In genomic region chr9:21989440-21990189, GRCh38 we compare ENCODE assay signal across 19 cellular contexts. TPM values are rescaled to one million over a fixed set of nuclear protein-coding genes. Genes with fewer than 3 reads are reported as not detected.
DNase-seq lines count a peak whose midpoint lies in the region; ATAC-seq, FAIRE-seq and TF ChIP-seq lines count a peak whose summit lies in the region.
"Had no signal": no experiment of that assay in that cellular context is flagged by ENCODE, and none has a peak within 500 bp of the region (broad histone marks: within the 10 kb centered on the region; RNA-seq: fewer than 3 reads in every experiment).

No MANE protein-coding gene starts in this region.

- no peak overlapping the region for H3K27ac ChIP-seq in endothelial cell of umbilical vein (ENCODE audit: insufficient read depth, low read depth, low read length)
- no peak overlapping the region for H3K27ac ChIP-seq in neuronal stem cell (replicated peaks; ENCODE audit: low read length)
- H3K27ac ChIP-seq: gastrocnemius medialis had no signal

- no peaks in the 10 kb centered on the region for H3K79me1 ChIP-seq in neuronal stem cell (ENCODE audit: low read depth, low read length)

- no peak overlapping the region for H3K4ac ChIP-seq in neuronal stem cell (ENCODE audit: low read length)

- dilution Hi-C loops in endothelial cell of umbilical vein (cut with MboI; ENCODE audit: extremely low pct_ligation_motif_present, low sequenced_read_pairs), result no loop called here

- DNase-seq in DMS79 treated with DMSO at 0.1 percent for 48 hours (lab: John Stamatoyannopoulos, UW), result peak; percentile 57
- DNase-seq in endothelial cell of umbilical vein (ENCODE audit: low read depth, low spot score), result no peak
- no peak for DNase-seq in neuronal stem cell (ENCODE audit: low spot score)
- DNase-seq in SW 1271 (lab: John Stamatoyannopoulos, UW), result no peak
- DNase-seq in NK-92 treated with Interleukin-12 subunit alpha and Interleukin-12 subunit beta, amount 100 ng/mL, for 24 hours (lab: John Stamatoyannopoulos, UW), result no peak
- no peak for DNase-seq in stimulated activated naive CD8-positive, alpha-beta T cell treated with anti-CD3 and anti-CD28 coated beads, Interleukin-15, amount 100 ng/mL, for 72 hours
- DNase-seq: activated CD4-positive, alpha-beta T cell treated with anti-CD3 and anti-CD28 coated beads for 4 hours; activated T-cell treated with anti-CD3 and anti-CD28 coated beads, Interleukin-2, amount 50 U/mL, for 72 hours; C1 segment of cervical spinal cord; gastrocnemius medialis; GOT3; kidney glomerular epithelial cell; NCI-H1048; PC-3; stimulated activated CD4-positive, alpha-beta T cell treated with anti-CD3 and anti-CD28 coated beads, Interleukin-4, amount 100 ng/mL, for 1 hour; stimulated activated naive CD4-positive, alpha-beta T cell had no signal

- no peak overlapping the region for H2BK15ac ChIP-seq in neuronal stem cell (ENCODE audit: low read length)

- H3K9me3 ChIP-seq in endothelial cell of umbilical vein (replicated peaks; ENCODE audit: control insufficient read depth, insufficient read depth, low read length) (no peaks in the 10 kb centered on the region), neuronal stem cell (replicated peaks in 1 of 2; ENCODE audit: control insufficient read depth in 2 of 2, insufficient read depth in 1 of 2, low read depth in 1 of 2, low read length in 2 of 2) (peaks cover 0 to 6% of the 10 kb centered on the region in 2 donors)
- H3K9me3 ChIP-seq: gastrocnemius medialis had no signal

- POLR2A ChIA-PET in endothelial cell of umbilical vein (lab: Charles Lee), result no interaction called here

- H4K8ac ChIP-seq in neuronal stem cell (ENCODE audit: low read depth, low read length), result no peak overlapping the region

- no TSS peak for BruUV-seq in endothelial cell of umbilical vein (replicated peaks; lab: Mats Ljungman, UMichigan)

- peaks cover 12 to 57% of the 10 kb centered on the region in 2 experiments for H3K27me3 ChIP-seq in endothelial cell of umbilical vein (ENCODE audit: control insufficient read depth in 2 of 2, insufficient read depth in 2 of 2, low read length in 2 of 2)
- peaks cover 16 to 95% (median 43%) of the 10 kb centered on the region in 3 experiments for H3K27me3 ChIP-seq in neuronal stem cell (ENCODE audit: control insufficient read depth in 3 of 3, insufficient read depth in 3 of 3, low read depth in 1 of 3, low read length in 3 of 3)

- peaks cover 26% of the 10 kb centered on the region for H3K27me3 Mint-ChIP-seq in IgD-negative memory B cell
- peaks cover 72% of the 10 kb centered on the region for H3K27me3 Mint-ChIP-seq in stimulated activated naive CD8-positive, alpha-beta T cell treated with anti-CD3 and anti-CD28 coated beads, Interleukin-15, amount 100 ng/mL, for 72 hours

- H2AFZ ChIP-seq in endothelial cell of umbilical vein (ENCODE audit: low read depth, low read length) (peak overlapping the region; percentile 50), neuronal stem cell (ENCODE audit: low read length) (peak overlapping the region; percentile 59)

- no peak overlapping the region for H2BK120ac ChIP-seq in neuronal stem cell (ENCODE audit: low read depth, low read length)

- H3K4me2 ChIP-seq in endothelial cell of umbilical vein (ENCODE audit: insufficient read depth, low read length), result peak overlapping the region; percentile 55
- H3K4me2 ChIP-seq in neuronal stem cell (ENCODE audit: insufficient read depth, low read length, poor library complexity, severe bottlenecking), result no peak overlapping the region

- H2AK5ac ChIP-seq in neuronal stem cell (ENCODE audit: low read depth, low read length), result no peak overlapping the region

- H3K4me3 ChIP-seq in endothelial cell of umbilical vein (replicated peaks in 1 of 3; ENCODE audit: insufficient read depth in 1 of 3, low read depth in 1 of 3, low read length in 3 of 3) (no peak overlapping the region), neuronal stem cell (ENCODE audit: low read length in 2 of 2) (no peak overlapping the region)
- H3K4me3 ChIP-seq: gastrocnemius medialis had no signal

- no peak overlapping the region for H3K18ac ChIP-seq in neuronal stem cell (ENCODE audit: low read length)

- no peak overlapping the region for H3K23ac ChIP-seq in neuronal stem cell (ENCODE audit: low read depth, low read length, poor library complexity)

- no peaks in the 10 kb centered on the region for H3K9me3 Mint-ChIP-seq in IgD-negative memory B cell
- peaks cover 0 to 7% of the 10 kb centered on the region in 2 donors for H3K9me3 Mint-ChIP-seq in stimulated activated naive CD8-positive, alpha-beta T cell treated with anti-CD3 and anti-CD28 coated beads, Interleukin-15, amount 100 ng/mL, for 72 hours
- H3K9me3 Mint-ChIP-seq: activated T-cell treated with anti-CD3 and anti-CD28 coated beads, Interleukin-2, amount 50 U/mL, for 72 hours had no signal

- no CpG with 5 or more reads among the region's 35 CpGs for WGBS in neuronal stem cell (ENCODE audit: extremely low coverage in 2 of 2, insufficient read length in 2 of 2, insufficient replicate concordance in 1 of 2), 2 donors

- H3K4me1 ChIP-seq in endothelial cell of umbilical vein (ENCODE audit: control insufficient read depth, extremely low read depth, insufficient read depth, low read length), result peaks cover 18% of the 10 kb centered on the region
- H3K4me1 ChIP-seq in neuronal stem cell (ENCODE audit: control insufficient read depth in 2 of 2, insufficient read depth in 1 of 2, low read depth in 1 of 2, low read length in 2 of 2), result peaks cover 4 to 7% of the 10 kb centered on the region in 2 donors

- no peak for TF ChIP-seq CTCF in endothelial cell of umbilical vein (IDR thresholded peaks at IDR 0.05; ENCODE audit: extremely low read depth in 1 of 2, insufficient read depth in 1 of 2, low read depth in 1 of 2, low read length in 2 of 2)

- no peak overlapping the region for H3K9ac ChIP-seq in endothelial cell of umbilical vein (replicated peaks; ENCODE audit: extremely low read depth, insufficient read depth, low read length)
- no peak overlapping the region for H3K9ac ChIP-seq in neuronal stem cell (ENCODE audit: low read depth, low read length, poor library complexity)

- H2BK12ac ChIP-seq in neuronal stem cell (ENCODE audit: low read length), result no peak overlapping the region

- H2BK5ac ChIP-seq in neuronal stem cell (ENCODE audit: low read length), result no peak overlapping the region

- no peak overlapping the region for H3K14ac ChIP-seq in neuronal stem cell (ENCODE audit: low read length)

- H3K36me3 Mint-ChIP-seq in IgD-negative memory B cell, result peaks cover 2% of the 10 kb centered on the region
- H3K36me3 Mint-ChIP-seq: brain had no signal

- H4K91ac ChIP-seq in neuronal stem cell (ENCODE audit: low read depth, low read length, poor library complexity), result no peak overlapping the region

- TF ChIP-seq POLR2A in endothelial cell of umbilical vein (IDR thresholded peaks at IDR 0.05; ENCODE audit: low read depth, low read length), result no peak

- FAIRE-seq in endothelial cell of umbilical vein (lab: Jason Lieb, UNC), result no peak

- ATAC-seq in stimulated activated naive CD8-positive, alpha-beta T cell treated with anti-CD3 and anti-CD28 coated beads, Interleukin-15, amount 100 ng/mL, for 72 hours, result no peak
- ATAC-seq: activated T-cell treated with anti-CD3 and anti-CD28 coated beads, Interleukin-2, amount 50 U/mL, for 72 hours; gastrocnemius medialis; PC-3 had no signal

- H3K27ac Mint-ChIP-seq in IgD-negative memory B cell, result peak overlapping the region in 2 of 3 donors; percentile 70 to 74
- H3K27ac Mint-ChIP-seq in stimulated activated naive CD8-positive, alpha-beta T cell treated with anti-CD3 and anti-CD28 coated beads, Interleukin-15, amount 100 ng/mL, for 72 hours, result peak overlapping the region in 1 of 2 donors; percentile 54
- H3K27ac Mint-ChIP-seq: brain had no signal

- H3K4me3 Mint-ChIP-seq in IgD-negative memory B cell, result peak overlapping the region in 2 of 4 donors; percentile 53 to 65
- H3K4me3 Mint-ChIP-seq in stimulated activated naive CD8-positive, alpha-beta T cell treated with anti-CD3 and anti-CD28 coated beads, Interleukin-15, amount 100 ng/mL, for 72 hours, result peak overlapping the region in 1 of 2 donors; percentile 15
- H3K4me3 Mint-ChIP-seq: brain had no signal

- no peaks in the 10 kb centered on the region for H3K79me2 ChIP-seq in endothelial cell of umbilical vein (ENCODE audit: control insufficient read depth, insufficient read depth, low read length)

- CTCF ChIA-PET in endothelial cell of umbilical vein (lab: Charles Lee), result interaction anchor here (1.1 to 5.0 kb wide), 4 partner anchors 14 to 130 kb away, joined by 3 to 39 read pairs (median 4); partner anchors contain the start of gene CDKN2B

- no peaks in the 10 kb centered on the region for H4K20me1 ChIP-seq in endothelial cell of umbilical vein (replicated peaks; ENCODE audit: control insufficient read depth, extremely low read depth, insufficient read depth, low read length)

- peaks cover 10 to 13% (median 11%) of the 10 kb centered on the region in 3 donors for H3K4me1 Mint-ChIP-seq in IgD-negative memory B cell
- peaks cover 23% of the 10 kb centered on the region for H3K4me1 Mint-ChIP-seq in stimulated activated naive CD8-positive, alpha-beta T cell treated with anti-CD3 and anti-CD28 coated beads, Interleukin-15, amount 100 ng/mL, for 72 hours

- H3K36me3 ChIP-seq in endothelial cell of umbilical vein (ENCODE audit: control insufficient read depth in 2 of 2, extremely low read depth in 1 of 2, insufficient read depth in 2 of 2, low read length in 2 of 2) (no peaks in the 10 kb centered on the region), neuronal stem cell (replicated peaks in 1 of 2; ENCODE audit: control insufficient read depth in 2 of 2, insufficient read depth in 2 of 2, low read length in 2 of 2) (no peaks in the 10 kb centered on the region)
- H3K36me3 ChIP-seq: gastrocnemius medialis had no signal

- no peaks in the 10 kb centered on the region for H3K9me1 ChIP-seq in endothelial cell of umbilical vein (replicated peaks; ENCODE audit: control insufficient read depth, extremely low read depth, insufficient read depth, low read length)

- intact Hi-C loops in endothelial cell of umbilical vein (cut with micrococcal nuclease), result loop anchor here (5.0 kb wide), 1 partner anchor 432 kb away; no protein-coding TSS in a partner anchor

RNA-seq across cellular contexts. Expression of gene CDKN2A, which starts 4.6 kb away (rescaled TPM):
- polyA plus RNA-seq in IgD-negative memory B cell, result 13.9 TPM
- total RNA-seq in endothelial cell of umbilical vein, result 8.5 and 9.3 TPM in 2 replicates
- polyA plus RNA-seq in endothelial cell of umbilical vein, result 10.7 and 14.1 TPM in 2 replicates
- 5.8 and 8.1 TPM in 2 replicates for polyA plus RNA-seq in endothelial cell of umbilical vein (2011; cell fraction: cytosol; rRNA removed)
- polyA plus RNA-seq in endothelial cell of umbilical vein (2011; cell fraction: nucleus; rRNA removed), result 5.2 and 5.3 TPM in 2 replicates
- polyA plus RNA-seq in endothelial cell of umbilical vein (2012), result 13.2 and 23.8 TPM in 2 replicates
- 2.5 and 2.9 TPM in 2 replicates for polyA minus RNA-seq in endothelial cell of umbilical vein
- 182 TPM for polyA minus RNA-seq in endothelial cell of umbilical vein (2011; cell fraction: cytosol; rRNA and poly(A)+ RNA removed)
- 3.3 and 3.8 TPM in 2 replicates for polyA minus RNA-seq in endothelial cell of umbilical vein (2011; cell fraction: nucleus; rRNA and poly(A)+ RNA removed)
- polyA plus RNA-seq in neuronal stem cell (2013, experiment 1 of 2), result 0.10 TPM
- 0.12 TPM for polyA plus RNA-seq in neuronal stem cell (2013, experiment 2 of 2)

RNA-seq across cellular contexts. Expression of gene CDKN2B-AS1, which starts 5.0 kb away (rescaled TPM):
- polyA plus RNA-seq in IgD-negative memory B cell (not detected), endothelial cell of umbilical vein (0.27 and 0.44 TPM in 2 replicates)
- total RNA-seq in endothelial cell of umbilical vein, result 1.9 and 2.4 TPM in 2 replicates
- polyA plus RNA-seq in endothelial cell of umbilical vein (2011; cell fraction: cytosol; rRNA removed), result 0.22 and 0.47 TPM in 2 replicates
- 3.1 and 3.8 TPM in 2 replicates for polyA plus RNA-seq in endothelial cell of umbilical vein (2011; cell fraction: nucleus; rRNA removed)
- polyA plus RNA-seq in endothelial cell of umbilical vein (2012), result 0.61 and 1.1 TPM in 2 replicates
- polyA minus RNA-seq in endothelial cell of umbilical vein, result 1.8 and 2.7 TPM in 2 replicates
- 5.3 TPM for polyA minus RNA-seq in endothelial cell of umbilical vein (2011; cell fraction: cytosol; rRNA and poly(A)+ RNA removed)
- polyA minus RNA-seq in endothelial cell of umbilical vein (2011; cell fraction: nucleus; rRNA and poly(A)+ RNA removed), result 5.0 and 10.3 TPM in 2 replicates
- polyA plus RNA-seq in neuronal stem cell (2013, experiment 1 of 2), result 0.06 TPM
- 0.03 TPM for polyA plus RNA-seq in neuronal stem cell (2013, experiment 2 of 2)
- total RNA-seq: G401 had no signal

RNA-seq across cellular contexts. Expression of gene CDKN2B, which starts 19.5 kb away (rescaled TPM):
- polyA plus RNA-seq in IgD-negative memory B cell (0.23 TPM), endothelial cell of umbilical vein (1.6 and 2.1 TPM in 2 replicates)
- total RNA-seq in endothelial cell of umbilical vein, result 2.1 and 2.3 TPM in 2 replicates
- polyA plus RNA-seq in endothelial cell of umbilical vein (2011; cell fraction: cytosol; rRNA removed), result 1.6 and 2.2 TPM in 2 replicates
- 2.1 and 4.0 TPM in 2 replicates for polyA plus RNA-seq in endothelial cell of umbilical vein (2011; cell fraction: nucleus; rRNA removed)
- polyA plus RNA-seq in endothelial cell of umbilical vein (2012), result 5.7 and 6.0 TPM in 2 replicates
- 0.53 and 3.0 TPM in 2 replicates for polyA minus RNA-seq in endothelial cell of umbilical vein
- polyA minus RNA-seq in endothelial cell of umbilical vein (2011; cell fraction: cytosol; rRNA and poly(A)+ RNA removed), result 17.0 TPM
- polyA minus RNA-seq in endothelial cell of umbilical vein (2011; cell fraction: nucleus; rRNA and poly(A)+ RNA removed), result 1.9 and 3.4 TPM in 2 replicates
- 0.04 TPM for polyA plus RNA-seq in neuronal stem cell (2013, experiment 1 of 2)
- 0.11 TPM for polyA plus RNA-seq in neuronal stem cell (2013, experiment 2 of 2)
